ENCODE assay signal across 23 cellular contexts in genomic region chr1:54959241-54959640, GRCh38. TPM values are rescaled to one million over a fixed set of nuclear protein-coding genes. Genes with fewer than 3 reads are reported as not detected.
"Had no signal": no experiment of that assay in that cellular context is flagged by ENCODE, and none has a peak within 500 bp of the region (broad histone marks: within the 10 kb centered on the region; RNA-seq: fewer than 3 reads in every experiment).

No MANE protein-coding gene starts in this region.

- H3K27ac ChIP-seq: PC-9, Peyer's patch, SJCRH30 had no signal

- H3K4me3 ChIP-seq: PC-9, Peyer's patch, SJCRH30 had no signal

- H2AFZ ChIP-seq: PC-9 had no signal

- DNase-seq: Karpas-422, KG1, MM.1S, NCI-H1092 treated with DMSO at 0.1 percent for 48 hours, NCI-H1436, NCI-H187, NCI-H2029, NCI-H2081 treated with DMSO at 0.1 percent for 48 hours, NCI-H2171, NCI-H226, NCI-H446, NCI-H510A, NCI-H524 treated with DMSO at 0.1 percent for 48 hours, NCI-H69, NCI-H774, OCI-M1, PC-9, Peyer's patch, SHP77 treated with DMSO at 0.1 percent for 48 hours, SJCRH30 had no signal

- H3K27me3 ChIP-seq: Peyer's patch, SJCRH30 had no signal

- H3K36me3 ChIP-seq: Peyer's patch, SJCRH30 had no signal

- H3K4me1 ChIP-seq: Peyer's patch had no signal

- H3K4me2 ChIP-seq: PC-9 had no signal

- ATAC-seq: Right ventricle myocardium inferior, SK-N-SH treated with all-trans-retinoic acid at 6 μM for 48 hours had no signal

RNA-seq across cellular contexts. Expression of gene TMEM61, which starts 21.2 kb away (rescaled TPM):
- total RNA-seq: Right ventricle myocardium inferior, RPMI7951, SJCRH30 had no signal

RNA-seq across cellular contexts. Expression of gene BSND, which starts 39.5 kb away (rescaled TPM):
- total RNA-seq: Peyer's patch, Right ventricle myocardium inferior, RPMI7951, SJCRH30 had no signal
